In the genomic region with DNA sequence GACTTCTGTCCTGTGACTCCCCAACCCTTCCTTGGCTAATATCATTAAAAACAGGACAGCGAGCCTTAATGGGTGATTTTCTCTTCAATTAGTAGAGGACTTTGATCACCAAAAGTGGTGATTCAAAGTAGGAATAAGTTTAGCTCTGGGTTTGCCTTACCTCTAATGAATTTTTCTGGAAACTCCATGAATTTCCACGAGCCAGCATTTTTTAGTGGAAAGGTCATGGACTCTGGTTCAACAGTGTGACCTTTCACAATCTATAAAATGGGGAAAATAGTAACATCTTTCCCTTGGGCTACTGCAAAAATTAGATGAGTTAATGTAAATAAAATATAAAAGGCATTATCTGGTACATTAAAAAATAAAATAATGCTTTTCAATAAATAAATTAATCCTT, we compare ENCODE assay signal across 20 cellular contexts.
DNase-seq lines count a peak whose midpoint lies in the region; ATAC-seq and TF ChIP-seq lines count a peak whose summit lies in the region.
"Had no signal": no experiment of that assay in that cellular context is flagged by ENCODE, and none has a peak within 500 bp of the region (broad histone marks: within the 10 kb centered on the region; RNA-seq: fewer than 3 reads in every experiment).

No MANE protein-coding gene starts in this region.

- H2AK9ac ChIP-seq in IMR-90 (replicated peaks; ENCODE audit: low read depth, low read length, poor library complexity): no peak overlapping the region

- H2BK15ac ChIP-seq in IMR-90 (ENCODE audit: low read depth, low read length) (no peak overlapping the region), mesendoderm (replicated peaks; ENCODE audit: low read depth) (no peak overlapping the region), neuronal stem cell (ENCODE audit: low read length) (no peak overlapping the region)

- H3K9ac ChIP-seq in IMR-90 (ENCODE audit: low read depth, low read length) (no peak overlapping the region), mesendoderm (ENCODE audit: low read length) (no peak overlapping the region), neuronal stem cell (ENCODE audit: low read depth, low read length, poor library complexity) (no peak overlapping the region)
- H3K9ac ChIP-seq: BLaER1, KMS-11 had no signal

- CTCF ChIA-PET in IMR-90 (lab: Yijun Ruan, JAX): interaction anchor here (1.5 kb wide), 1 partner anchor 9 kb away, joined by 3 read pairs; no protein-coding TSS in a partner anchor

- H3K18ac ChIP-seq in IMR-90 (ENCODE audit: low read depth, low read length): no peak overlapping the region
- H3K18ac ChIP-seq in mesendoderm (ENCODE audit: low read length): peak overlapping the region; percentile 42
- H3K18ac ChIP-seq in neuronal stem cell (ENCODE audit: low read length): no peak overlapping the region

- H3K4ac ChIP-seq in IMR-90 (ENCODE audit: low read depth, low read length): no peak overlapping the region
- H3K4ac ChIP-seq in mesendoderm (ENCODE audit: low read depth, low read length): no peak overlapping the region
- H3K4ac ChIP-seq in neuronal stem cell (ENCODE audit: low read length): no peak overlapping the region

- POLR2A ChIA-PET in IMR-90 (lab: Charles Lee; ENCODE audit: unreplicated experiment): no interaction called here

- H3K27me3 ChIP-seq in IMR-90 (ENCODE audit: control insufficient read depth, insufficient read depth, low read length): no peaks in the 10 kb centered on the region
- H3K27me3 ChIP-seq in mesendoderm (ENCODE audit: insufficient read depth, low read length, poor library complexity): peaks cover 20% of the 10 kb centered on the region
- no peaks in the 10 kb centered on the region for H3K27me3 ChIP-seq in neuronal stem cell (ENCODE audit: control insufficient read depth in 3 of 3, insufficient read depth in 3 of 3, low read depth in 1 of 3, low read length in 3 of 3)
- H3K27me3 ChIP-seq: BLaER1 had no signal

- H2BK20ac ChIP-seq in IMR-90 (ENCODE audit: low read depth, low read length): no peak overlapping the region

- intact Hi-C loops in IMR-90 (cut with micrococcal nuclease): no loop called here

- H4K8ac ChIP-seq in IMR-90 (ENCODE audit: low read depth in 2 of 2, low read length in 2 of 2) (no peak overlapping the region), mesendoderm (ENCODE audit: low read depth, low read length) (no peak overlapping the region), neuronal stem cell (ENCODE audit: low read depth, low read length) (no peak overlapping the region)

- H3K4me1 ChIP-seq in IMR-90 (ENCODE audit: control insufficient read depth, insufficient read depth, low read length) (no peaks in the 10 kb centered on the region), mesendoderm (ENCODE audit: control insufficient read depth, low read depth, low read length) (peaks cover 10% of the 10 kb centered on the region), neuronal stem cell (ENCODE audit: control insufficient read depth in 2 of 2, insufficient read depth in 1 of 2, low read depth in 1 of 2, low read length in 2 of 2) (peaks cover 6 to 18% of the 10 kb centered on the region in 2 donors)
- H3K4me1 ChIP-seq: A549, BLaER1 had no signal

- H3K27ac ChIP-seq in C4-2B (peak overlapping the region; percentile 38; the same call in 1 of the 2 replicates), IMR-90 (ENCODE audit: insufficient read depth, low read length) (no peak overlapping the region), mesendoderm (ENCODE audit: low read depth, low read length) (no peak overlapping the region), neuronal stem cell (replicated peaks; ENCODE audit: low read length) (no peak overlapping the region)
- H3K27ac ChIP-seq: 22Rv1, A549, BLaER1, KMS-11 had no signal

- no peak overlapping the region for H3K4me2 ChIP-seq in IMR-90 (ENCODE audit: low read depth, low read length)
- H3K4me2 ChIP-seq in mesendoderm (ENCODE audit: low read length): no peak overlapping the region
- no peak overlapping the region for H3K4me2 ChIP-seq in neuronal stem cell (ENCODE audit: insufficient read depth, low read length, poor library complexity, severe bottlenecking)
- H3K4me2 ChIP-seq: A549, BLaER1, KMS-11 had no signal

- dilution Hi-C loops in IMR-90 (cut with HindIII; ENCODE audit: low sequenced_read_pairs, unreplicated experiment): no loop called here

- no peak overlapping the region for H2BK12ac ChIP-seq in neuronal stem cell (ENCODE audit: low read length)

- no TSS peak for BruUV-seq in IMR-90 (replicated peaks; lab: Mats Ljungman, UMichigan)

- H3K14ac ChIP-seq in IMR-90 (replicated peaks; ENCODE audit: low read depth, low read length) (no peak overlapping the region), neuronal stem cell (ENCODE audit: low read length) (no peak overlapping the region)

- H3K79me1 ChIP-seq in IMR-90 (ENCODE audit: low read depth in 1 of 2, low read length in 2 of 2) (no peaks in the 10 kb centered on the region), mesendoderm (ENCODE audit: low read length) (no peaks in the 10 kb centered on the region), neuronal stem cell (ENCODE audit: low read depth, low read length) (no peaks in the 10 kb centered on the region)

- in situ Hi-C loops in IMR-90 (cut with MboI; ENCODE audit: low sequenced_read_pairs): no loop called here

- no peaks in the 10 kb centered on the region for H3K9me1 ChIP-seq in IMR-90 (ENCODE audit: insufficient read depth, low read length)

- no peaks in the 10 kb centered on the region for H3K79me2 ChIP-seq in mesendoderm (ENCODE audit: control insufficient read depth, insufficient read depth, low read length)

- H2BK120ac ChIP-seq in IMR-90 (ENCODE audit: low read depth, low read length) (no peak overlapping the region), mesendoderm (ENCODE audit: low read depth, low read length) (no peak overlapping the region), neuronal stem cell (ENCODE audit: low read depth, low read length) (no peak overlapping the region)

- no peaks in the 10 kb centered on the region for H4K20me1 ChIP-seq in IMR-90 (ENCODE audit: insufficient read depth, low read length)
- H4K20me1 ChIP-seq: BLaER1 had no signal

- H2AK5ac ChIP-seq in IMR-90 (ENCODE audit: low read depth, low read length) (no peak overlapping the region), mesendoderm (ENCODE audit: low read length) (no peak overlapping the region), neuronal stem cell (ENCODE audit: low read depth, low read length) (no peak overlapping the region)

- H3K36me3 ChIP-seq in IMR-90 (ENCODE audit: control insufficient read depth, insufficient read depth, low read length) (no peaks in the 10 kb centered on the region), mesendoderm (ENCODE audit: control insufficient read depth, insufficient read depth, low read length) (no peaks in the 10 kb centered on the region), neuronal stem cell (replicated peaks in 1 of 2; ENCODE audit: control insufficient read depth in 2 of 2, insufficient read depth in 2 of 2, low read length in 2 of 2) (no peaks in the 10 kb centered on the region)
- H3K36me3 ChIP-seq: BLaER1 had no signal

- no CpG with 5 or more reads among the region's 2 CpGs for WGBS in IMR-90 (ENCODE audit: extremely low coverage in 2 of 2, insufficient read length in 1 of 2), 2 experiments
- no CpG with 5 or more reads among the region's 2 CpGs for WGBS in mesendoderm (ENCODE audit: extremely low coverage, insufficient coverage, low lambda C conversion rate)
- WGBS in neuronal stem cell (ENCODE audit: extremely low coverage in 2 of 2, insufficient read length in 2 of 2, insufficient replicate concordance in 1 of 2), 2 donors: no CpG with 5 or more reads among the region's 2 CpGs

- H4K5ac ChIP-seq in IMR-90 (ENCODE audit: low read depth, low read length) (no peak overlapping the region), mesendoderm (ENCODE audit: low read length) (no peak overlapping the region)

- no peak for TF ChIP-seq RAD21 in IMR-90 (IDR thresholded peaks at IDR 0.05; ENCODE audit: low read length)

- no peaks in the 10 kb centered on the region for H3K9me3 ChIP-seq in IMR-90 (ENCODE audit: control insufficient read depth, insufficient read depth, low read length)
- H3K9me3 ChIP-seq in neuronal stem cell (replicated peaks in 1 of 2; ENCODE audit: control insufficient read depth in 2 of 2, insufficient read depth in 1 of 2, low read depth in 1 of 2, low read length in 2 of 2): no peaks in the 10 kb centered on the region
- H3K9me3 ChIP-seq: A549, BLaER1 had no signal

- H2AFZ ChIP-seq in IMR-90 (replicated peaks; ENCODE audit: low read length, poor library complexity): no peak overlapping the region
- peak overlapping the region; percentile 17 for H2AFZ ChIP-seq in neuronal stem cell (ENCODE audit: low read length)

- H3K56ac ChIP-seq in IMR-90 (ENCODE audit: extremely low read depth, insufficient read depth, low read length): no peak overlapping the region
- H3K56ac ChIP-seq in mesendoderm (ENCODE audit: low read length): no peak overlapping the region

- H3K4me3 ChIP-seq in IMR-90 (ENCODE audit: insufficient read depth, low read depth, low read length) (no peak overlapping the region), mesendoderm (ENCODE audit: low read length) (no peak overlapping the region), neuronal stem cell (ENCODE audit: low read length in 2 of 2) (no peak overlapping the region)
- H3K4me3 ChIP-seq: A549, BLaER1, GM12878 had no signal

- no peak for TF ChIP-seq POLR2A in IMR-90 (IDR thresholded peaks at IDR 0.05; ENCODE audit: low read depth, low read length)

- no peak for DNase-seq in IMR-90
- no peak for DNase-seq in mesendoderm
- no peak for DNase-seq in neuronal stem cell (ENCODE audit: low spot score)
- DNase-seq in GM19238 (ENCODE audit: insufficient read length, low spot score): no peak
- DNase-seq in foreskin melanocyte: no peak
- no peak for DNase-seq in AG20443 (ENCODE audit: low spot score)
- DNase-seq: CD4-positive, CD25-positive, alpha-beta regulatory T cell; CD8-positive, alpha-beta memory T cell; COR-L47; DMS 273 treated with DMSO at 0.1 percent for 48 hours; DMS53; DND-41; EL had no signal

- TF ChIP-seq CTCF in C4-2B (conservative IDR thresholded peaks at IDR 0.05) (no peak), IMR-90 (conservative IDR thresholded peaks at IDR 0.05; ENCODE audit: low read depth, low read length) (no peak)

- H2BK5ac ChIP-seq in IMR-90 (ENCODE audit: low read depth, low read length, poor library complexity, severe bottlenecking) (no peak overlapping the region), mesendoderm (ENCODE audit: low read length) (no peak overlapping the region), neuronal stem cell (ENCODE audit: low read length) (no peak overlapping the region)

- H3K23ac ChIP-seq in IMR-90 (ENCODE audit: low read depth, low read length) (no peak overlapping the region), mesendoderm (ENCODE audit: low read length) (no peak overlapping the region), neuronal stem cell (ENCODE audit: low read depth, low read length, poor library complexity) (no peak overlapping the region)

- no peak overlapping the region for H4K91ac ChIP-seq in IMR-90 (ENCODE audit: insufficient read depth, low read depth, low read length)
- H4K91ac ChIP-seq in neuronal stem cell (ENCODE audit: low read depth, low read length, poor library complexity): no peak overlapping the region

- no peak for ATAC-seq in IMR-90 (ENCODE audit: low read depth)
- ATAC-seq: A549, GM12878, HCT116 had no signal

TF ChIP-seq in IMR-90, 13 proteins besides CTCF, POLR2A, EP300 and RAD21:
- TF ChIP-seq NFE2L2 (IDR thresholded peaks at IDR 0.05; ENCODE audit: low read depth, low read length) (no peak), MAFK (IDR thresholded peaks at IDR 0.05; ENCODE audit: low read depth, low read length) (peak; percentile 30; the same call in 1 of the 2 replicates)
